1 cellular context compared by ENCODE assay signal in the genomic region with DNA sequence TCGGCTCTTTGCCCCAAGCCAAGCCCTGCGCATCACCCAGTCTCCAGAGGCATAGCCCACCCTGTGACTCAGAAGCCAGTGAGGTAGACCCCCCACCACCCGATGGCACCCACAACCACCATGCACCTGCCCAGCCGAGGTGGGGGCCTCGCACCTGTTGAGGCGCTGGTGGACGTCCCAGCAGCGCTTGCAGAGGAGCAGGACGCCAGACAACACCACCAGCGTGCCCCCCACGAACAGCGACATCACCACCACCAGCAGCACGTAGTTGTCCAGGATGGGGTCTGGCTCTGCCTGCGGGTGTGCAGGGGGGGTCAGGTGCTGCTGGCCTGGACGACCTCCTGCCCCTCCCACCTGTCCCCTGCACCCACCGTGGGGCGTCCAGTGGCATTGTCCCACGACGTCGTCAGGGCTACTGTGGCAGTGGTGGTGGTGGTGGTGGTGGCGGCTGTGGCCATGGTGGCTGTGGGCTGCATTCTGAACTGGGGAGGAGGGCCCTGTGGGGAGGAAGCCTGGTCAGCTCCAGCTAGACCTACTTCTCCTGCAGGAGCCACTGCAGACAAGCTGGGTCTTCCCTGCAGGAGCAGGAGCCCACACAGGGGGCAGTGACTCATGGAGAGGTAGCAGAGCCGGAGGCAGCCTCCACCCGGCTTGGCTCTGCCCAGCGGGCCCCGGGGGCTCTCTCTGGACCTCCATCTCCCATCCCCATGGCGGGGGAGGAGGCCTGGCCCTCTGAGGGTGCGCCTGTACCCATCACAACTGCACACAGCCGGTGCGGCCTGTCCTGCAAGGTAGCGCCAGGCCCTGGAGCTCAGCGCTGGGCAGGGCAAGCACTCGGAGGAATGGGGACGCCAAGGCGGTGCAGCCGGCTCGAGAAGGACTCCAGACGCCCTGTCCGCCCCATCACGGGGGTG.
A peak's percentile ranks its signal among the peaks of the same experiment; 100 is the strongest.
TF ChIP-seq lines count a peak whose summit lies in the region.

No MANE protein-coding gene starts in this region.

TF ChIP-seq in SK-N-SH, 30 proteins besides CTCF, POLR2A, EP300 and RAD21:
- TF ChIP-seq, protein P1, sequence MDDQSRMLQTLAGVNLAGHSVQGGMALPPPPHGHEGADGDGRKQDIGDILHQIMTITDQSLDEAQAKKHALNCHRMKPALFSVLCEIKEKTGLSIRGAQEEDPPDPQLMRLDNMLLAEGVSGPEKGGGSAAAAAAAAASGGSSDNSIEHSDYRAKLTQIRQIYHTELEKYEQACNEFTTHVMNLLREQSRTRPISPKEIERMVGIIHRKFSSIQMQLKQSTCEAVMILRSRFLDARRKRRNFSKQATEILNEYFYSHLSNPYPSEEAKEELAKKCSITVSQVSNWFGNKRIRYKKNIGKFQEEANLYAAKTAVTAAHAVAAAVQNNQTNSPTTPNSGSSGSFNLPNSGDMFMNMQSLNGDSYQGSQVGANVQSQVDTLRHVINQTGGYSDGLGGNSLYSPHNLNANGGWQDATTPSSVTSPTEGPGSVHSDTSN (IDR thresholded peaks at IDR 0.05), result no peak
- TF ChIP-seq FOSL2 (IDR thresholded peaks at IDR 0.05; ENCODE audit: borderline replicate concordance, low read depth), result peak; percentile 38; the same call in 1 of the 2 replicates
